In genomic region chr5:149300441-149300840, GRCh38 we compare ENCODE assay signal across 26 cellular contexts. TPM values are rescaled to one million over a fixed set of nuclear protein-coding genes. Genes with fewer than 3 reads are reported as not detected.
"Had no signal": no experiment of that assay in that cellular context is flagged by ENCODE, and none has a peak within 500 bp of the region (broad histone marks: within the 10 kb centered on the region; RNA-seq: fewer than 3 reads in every experiment).

No MANE protein-coding gene starts in this region.

- H3K4me3 Mint-ChIP-seq: activated CD4-positive, alpha-beta memory T cell treated with anti-CD3 and anti-CD28 coated beads for 36 hours; activated CD4-positive, alpha-beta T cell treated with anti-CD3 and anti-CD28 coated beads, Interleukin-2, amount 10 ng/mL, durations not matched to agents 7 days and 5 days; activated naive CD8-positive, alpha-beta T cell treated with anti-CD3 and anti-CD28 coated beads, Interleukin-2, amount 50 U/mL, for 24 hours; activated T-cell treated with anti-CD3 and anti-CD28 coated beads, Interleukin-2, amount 50 U/mL, for 4 hours; T-helper 17 cell had no signal

- H3K9me3 Mint-ChIP-seq: activated CD4-positive, alpha-beta memory T cell treated with anti-CD3 and anti-CD28 coated beads for 36 hours; activated CD4-positive, alpha-beta T cell treated with anti-CD3 and anti-CD28 coated beads, Interleukin-2, amount 10 ng/mL, durations not matched to agents 7 days and 5 days; activated naive CD4-positive, alpha-beta T cell treated with anti-CD3 and anti-CD28 coated beads, Interleukin-2, amount 50 U/mL, for 72 hours; activated naive CD8-positive, alpha-beta T cell treated with anti-CD3 and anti-CD28 coated beads, Interleukin-2, amount 50 U/mL, for 24 hours; activated T-cell treated with anti-CD3 and anti-CD28 coated beads, Interleukin-2, amount 50 U/mL, for 4 hours had no signal

- H3K27ac ChIP-seq: ascending aorta, body of pancreas, Peyer's patch, RWPE1, VCaP had no signal

- H3K4me1 ChIP-seq: ascending aorta, body of pancreas had no signal

- H3K27me3 ChIP-seq: ascending aorta, body of pancreas, MG63, Peyer's patch had no signal

- H3K36me3 Mint-ChIP-seq: activated CD4-positive, alpha-beta memory T cell treated with anti-CD3 and anti-CD28 coated beads for 36 hours; activated naive CD4-positive, alpha-beta T cell treated with anti-CD3 and anti-CD28 coated beads, Interleukin-2, amount 50 U/mL, for 72 hours had no signal

- H3K9me3 ChIP-seq: ascending aorta, body of pancreas, MG63, Peyer's patch had no signal

- H3K36me3 ChIP-seq: ascending aorta, Peyer's patch had no signal

- H3K27ac Mint-ChIP-seq: activated CD4-positive, alpha-beta memory T cell treated with anti-CD3 and anti-CD28 coated beads for 36 hours; activated CD4-positive, alpha-beta T cell treated with anti-CD3 and anti-CD28 coated beads, Interleukin-2, amount 10 ng/mL, durations not matched to agents 7 days and 5 days; activated naive CD8-positive, alpha-beta T cell treated with anti-CD3 and anti-CD28 coated beads, Interleukin-2, amount 50 U/mL, for 24 hours; T-helper 17 cell had no signal

- ATAC-seq: activated naive CD4-positive, alpha-beta T cell treated with anti-CD3 and anti-CD28 coated beads, Interleukin-2, amount 50 U/mL, for 72 hours; activated naive CD8-positive, alpha-beta T cell treated with anti-CD3 and anti-CD28 coated beads, Interleukin-2, amount 50 U/mL, for 24 hours; activated T-cell treated with anti-CD3 and anti-CD28 coated beads, Interleukin-2, amount 50 U/mL, for 4 hours; body of pancreas; T-helper 17 cell had no signal

- H3K4me3 ChIP-seq: ascending aorta, body of pancreas, MG63, Peyer's patch had no signal

- DNase-seq: activated CD4-positive, alpha-beta memory T cell treated with anti-CD3 and anti-CD28 coated beads for 36 hours; activated CD4-positive, alpha-beta T cell treated with anti-CD3 and anti-CD28 coated beads, Interleukin-2, amount 10 ng/mL, durations not matched to agents 7 days and 5 days; activated CD4-positive, CD25-positive, alpha-beta regulatory T cell; activated CD8-positive, alpha-beta memory T cell treated with anti-CD3 and anti-CD28 coated beads for 24 hours; activated effector memory CD4-positive, alpha-beta T cell treated with anti-CD3 and anti-CD28 coated beads, Interleukin-2, amount 50 U/mL, for 16 hours; activated naive CD4-positive, alpha-beta T cell treated with Interleukin-2 at 50 U/mL for 16 hours; activated naive CD8-positive, alpha-beta T cell treated with anti-CD3 and anti-CD28 coated beads, Interleukin-2, amount 50 U/mL, for 24 hours; activated T-cell treated with anti-CD3 and anti-CD28 coated beads, Interleukin-2, amount 50 U/mL, for 4 hours; amniotic stem cell; body of pancreas; MG63; MV-4-11; NCI-H1105; NCI-H1436; NCI-H1694 treated with DMSO at 0.1 percent for 48 hours; NCI-H2029 treated with DMSO at 0.1 percent for 48 hours; NCI-H510A treated with DMSO at 0.1 percent for 48 hours; NCI-H69; Peyer's patch; SHP77 treated with DMSO at 0.1 percent for 48 hours; T-helper 17 cell; T1000 had no signal

RNA-seq across cellular contexts. Expression of gene AFAP1L1, which starts 28.8 kb away (rescaled TPM):
- total RNA-seq: activated CD4-positive, alpha-beta memory T cell treated with anti-CD3 and anti-CD28 coated beads for 36 hours; activated CD4-positive, alpha-beta T cell treated with anti-CD3 and anti-CD28 coated beads, Interleukin-2, amount 10 ng/mL, durations not matched to agents 7 days and 5 days had no signal
